In genomic region chr1:28369225-28369517, GRCh38 we compare ENCODE assay signal across 8 cellular contexts.
DNase-seq lines count a peak whose midpoint lies in the region; ATAC-seq and TF ChIP-seq lines count a peak whose summit lies in the region.

No MANE protein-coding gene starts in this region.

- TF ChIP-seq CTCF in 22Rv1 (IDR thresholded peaks at IDR 0.05) = no peak

- H3K4me3 ChIP-seq in HUES6 (ENCODE audit: low read depth, low read length) (peak overlapping the region; percentile 92), muscle layer of colon (ENCODE audit: low read depth in 1 of 2, low read length in 2 of 2) (peak overlapping the region; percentile 78 to 97)

- H3K27ac ChIP-seq in 22Rv1 = peak overlapping the region; percentile 91
- H3K27ac ChIP-seq in HUES6 (ENCODE audit: low read depth, low read length) = 0 out of 2 replicates have a peak overlapping the region, but pooled peaks have one; percentile 26
- peak overlapping the region; percentile 91 for H3K27ac ChIP-seq in caudate nucleus (ENCODE audit: low read depth, low read length)
- peak overlapping the region; percentile 99 for H3K27ac ChIP-seq in muscle layer of colon (ENCODE audit: low read depth, low read length)

- peak overlapping the region; percentile 97 for H3K9ac ChIP-seq in HUES6 (ENCODE audit: low read length)
- H3K9ac ChIP-seq in muscle layer of colon (ENCODE audit: low read length) = peak overlapping the region; percentile 60

- no peak for ATAC-seq in HG03196 (IDR thresholded peaks at IDR 0.05; ENCODE audit: unreplicated experiment)

- no peaks in the 10 kb centered on the region for H3K9me3 ChIP-seq in HUES6 (ENCODE audit: control insufficient read depth, insufficient read depth, low read depth, low read length)
- no peaks in the 10 kb centered on the region for H3K9me3 ChIP-seq in muscle layer of colon (ENCODE audit: low read length)

- DNase-seq in caudate nucleus (lab: John Stamatoyannopoulos, UW) = no peak
- no peak for DNase-seq in SIG-M5 (lab: John Stamatoyannopoulos, UW)
- no peak for DNase-seq in globus pallidus (ENCODE audit: low spot score)
- DNase-seq in ecto neural progenitor cell (ENCODE audit: low spot score) = no peak

- H3K4me1 ChIP-seq in HUES6 (ENCODE audit: control insufficient read depth, insufficient read depth, low read length) = peaks cover 15% of the 10 kb centered on the region
- H3K4me1 ChIP-seq in muscle layer of colon (ENCODE audit: insufficient read depth, low read length) = peaks cover 18% of the 10 kb centered on the region

- H3K36me3 ChIP-seq in HUES6 (ENCODE audit: control insufficient read depth, insufficient read depth, low read length) (peaks cover 4% of the 10 kb centered on the region; the same call in 1 of the 2 replicates), muscle layer of colon (ENCODE audit: insufficient read depth, low read length) (no peaks in the 10 kb centered on the region)

- H3K27me3 ChIP-seq in HUES6 (ENCODE audit: control insufficient read depth, insufficient read depth, low read length) (no peaks in the 10 kb centered on the region), muscle layer of colon (ENCODE audit: control insufficient read depth in 1 of 2, insufficient read depth in 2 of 2, low read length in 2 of 2) (no peaks in the 10 kb centered on the region)

Comparison
In these comparisons a context has a peak if more than half of its experiments do, and no peak if none do; other contexts are left out.
1. H3K27ac ChIP-seq: peak in every context shown above with its lines; median percentile 99 in muscle layer of colon; 91 in 22Rv1; 91 in caudate nucleus; 26 in HUES6.